In genomic region chr18:23572012-23572411, GRCh38 we compare ENCODE assay signal across 16 cellular contexts.
"Had no signal": no experiment of that assay in that cellular context is flagged by ENCODE, and none has a peak within 500 bp of the region (broad histone marks: within the 10 kb centered on the region; RNA-seq: fewer than 3 reads in every experiment).

No MANE protein-coding gene starts in this region.

- H3K27ac ChIP-seq: coronary artery, thoracic aorta, VCaP had no signal

- H3K9me3 ChIP-seq: stomach, thoracic aorta had no signal

- H3K4me3 Mint-ChIP-seq: activated CD4-positive, alpha-beta T cell treated with anti-CD3 and anti-CD28 coated beads for 36 hours; memory B cell had no signal

- DNase-seq: activated CD4-positive, alpha-beta T cell treated with anti-CD3 and anti-CD28 coated beads for 36 hours; activated naive CD4-positive, alpha-beta T cell; activated T-cell treated with anti-CD3 and anti-CD28 coated beads, Interleukin-2, amount 50 U/mL, for 48 hours; caudate nucleus; effector CD4-positive, alpha-beta T cell; foreskin melanocyte; head of caudate nucleus; SHP77 treated with DMSO at 0.1 percent for 48 hours; stimulated activated CD4-positive, alpha-beta T cell treated with anti-CD3 and anti-CD28 coated beads, Interleukin-4, amount 100 ng/mL, for 1 hour; stimulated activated CD8-positive, alpha-beta memory T cell treated with anti-CD3 and anti-CD28 coated beads, Interleukin-4, amount 100 ng/mL, for 48 hours; stomach; T1000 had no signal

- H3K27ac Mint-ChIP-seq: activated CD4-positive, alpha-beta T cell treated with anti-CD3 and anti-CD28 coated beads for 36 hours; memory B cell had no signal

- H3K4me3 ChIP-seq: coronary artery, stomach, thoracic aorta had no signal

- H3K27me3 Mint-ChIP-seq: activated CD4-positive, alpha-beta T cell treated with anti-CD3 and anti-CD28 coated beads for 36 hours; memory B cell had no signal

- ATAC-seq: activated CD4-positive, alpha-beta T cell treated with anti-CD3 and anti-CD28 coated beads for 36 hours had no signal

- H3K27me3 ChIP-seq: stomach had no signal

- H3K9me3 Mint-ChIP-seq: memory B cell had no signal
